1 cellular context compared by ENCODE assay signal in genomic region chr19:7919681-7920519, GRCh38.
TF ChIP-seq lines count a peak whose summit lies in the region.

TSS of gene SNAPC2 (plus strand) at chr19:7920338. CDS start at chr19:7920367, 29 bp downstream.

TF ChIP-seq in HepG2, 621 proteins besides CTCF, POLR2A, EP300 and RAD21 (continued from another document and continues in another):
- TF ChIP-seq, protein P1, sequence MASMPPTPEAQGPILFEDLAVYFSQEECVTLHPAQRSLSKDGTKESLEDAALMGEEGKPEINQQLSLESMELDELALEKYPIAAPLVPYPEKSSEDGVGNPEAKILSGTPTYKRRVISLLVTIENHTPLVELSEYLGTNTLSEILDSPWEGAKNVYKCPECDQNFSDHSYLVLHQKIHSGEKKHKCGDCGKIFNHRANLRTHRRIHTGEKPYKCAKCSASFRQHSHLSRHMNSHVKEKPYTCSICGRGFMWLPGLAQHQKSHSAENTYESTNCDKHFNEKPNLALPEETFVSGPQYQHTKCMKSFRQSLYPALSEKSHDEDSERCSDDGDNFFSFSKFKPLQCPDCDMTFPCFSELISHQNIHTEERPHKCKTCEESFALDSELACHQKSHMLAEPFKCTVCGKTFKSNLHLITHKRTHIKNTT (CRISPR knock-in tag; IDR thresholded peaks at IDR 0.05), result no peak
- TF ChIP-seq SALL2 (CRISPR knock-in tag; IDR thresholded peaks at IDR 0.05) (peak; percentile 81; the same call in 1 of the 2 replicates), ZNF33A (CRISPR knock-in tag; IDR thresholded peaks at IDR 0.05; ENCODE audit: borderline replicate concordance) (0 out of 2 replicates have a peak, but pooled peaks have one; percentile 66), ZNF180 (CRISPR knock-in tag; IDR thresholded peaks at IDR 0.05; ENCODE audit: borderline replicate concordance, low read depth) (no peak), ZNF598 (CRISPR knock-in tag; IDR thresholded peaks at IDR 0.05; ENCODE audit: borderline replicate concordance) (no peak), SETDB1 (CRISPR knock-in tag; IDR thresholded peaks at IDR 0.05; ENCODE audit: borderline replicate concordance) (no peak), PCBP1 (IDR thresholded peaks at IDR 0.05; ENCODE audit: borderline replicate concordance, low read depth, low read length) (0 out of 2 replicates have a peak, but pooled peaks have one; percentile 26), ZNF572 (CRISPR knock-in tag; IDR thresholded peaks at IDR 0.05) (peak; percentile 51; the same call in 1 of the 2 replicates), ZNF766 (CRISPR knock-in tag; IDR thresholded peaks at IDR 0.05; ENCODE audit: borderline replicate concordance) (peak; percentile 85; the same call in 1 of the 2 replicates), NFYB (CRISPR knock-in tag; IDR thresholded peaks at IDR 0.05) (peak; percentile 43), HCFC1 (IDR thresholded peaks at IDR 0.05; ENCODE audit: low read depth, low read length) (peak; percentile 37; the same call in 1 of the 2 replicates), ASH2L (IDR thresholded peaks at IDR 0.05; ENCODE audit: insufficient read length, low read depth, low read length) (peak; percentile 62), ZNF576 (CRISPR knock-in tag; IDR thresholded peaks at IDR 0.05) (no peak), ZNF3 (CRISPR knock-in tag; IDR thresholded peaks at IDR 0.05) (no peak), KDM6A (CRISPR knock-in tag; IDR thresholded peaks at IDR 0.05; ENCODE audit: low read depth) (no peak), ZXDC (CRISPR knock-in tag; IDR thresholded peaks at IDR 0.05) (no peak), ZKSCAN5 (CRISPR knock-in tag; IDR thresholded peaks at IDR 0.05) (no peak), GMEB2 (CRISPR knock-in tag; IDR thresholded peaks at IDR 0.05; ENCODE audit: low read depth) (no peak), MAFF (IDR thresholded peaks at IDR 0.05; ENCODE audit: low read depth, low read length) (no peak), ZNF224 (CRISPR knock-in tag; IDR thresholded peaks at IDR 0.05) (no peak), ZFP36L1 (CRISPR knock-in tag; IDR thresholded peaks at IDR 0.05) (peak; percentile 55; the same call in 1 of the 2 replicates), ZBTB20 (CRISPR knock-in tag; IDR thresholded peaks at IDR 0.05; ENCODE audit: borderline replicate concordance, low read depth) (no peak), SNAPC2 (CRISPR knock-in tag; IDR thresholded peaks at IDR 0.05) (0 out of 2 replicates have a peak, but pooled peaks have one; percentile 48), UBTF (CRISPR knock-in tag; IDR thresholded peaks at IDR 0.05) (no peak; the same call in 1 of the 2 replicates), MYNN (CRISPR knock-in tag; IDR thresholded peaks at IDR 0.05; ENCODE audit: low read depth) (no peak), ZNF672 (CRISPR knock-in tag; IDR thresholded peaks at IDR 0.05) (no peak), ELF4 (CRISPR knock-in tag; IDR thresholded peaks at IDR 0.05; ENCODE audit: borderline replicate concordance) (peak; percentile 41; the same call in 1 of the 2 replicates)
- TF ChIP-seq, protein P2, sequence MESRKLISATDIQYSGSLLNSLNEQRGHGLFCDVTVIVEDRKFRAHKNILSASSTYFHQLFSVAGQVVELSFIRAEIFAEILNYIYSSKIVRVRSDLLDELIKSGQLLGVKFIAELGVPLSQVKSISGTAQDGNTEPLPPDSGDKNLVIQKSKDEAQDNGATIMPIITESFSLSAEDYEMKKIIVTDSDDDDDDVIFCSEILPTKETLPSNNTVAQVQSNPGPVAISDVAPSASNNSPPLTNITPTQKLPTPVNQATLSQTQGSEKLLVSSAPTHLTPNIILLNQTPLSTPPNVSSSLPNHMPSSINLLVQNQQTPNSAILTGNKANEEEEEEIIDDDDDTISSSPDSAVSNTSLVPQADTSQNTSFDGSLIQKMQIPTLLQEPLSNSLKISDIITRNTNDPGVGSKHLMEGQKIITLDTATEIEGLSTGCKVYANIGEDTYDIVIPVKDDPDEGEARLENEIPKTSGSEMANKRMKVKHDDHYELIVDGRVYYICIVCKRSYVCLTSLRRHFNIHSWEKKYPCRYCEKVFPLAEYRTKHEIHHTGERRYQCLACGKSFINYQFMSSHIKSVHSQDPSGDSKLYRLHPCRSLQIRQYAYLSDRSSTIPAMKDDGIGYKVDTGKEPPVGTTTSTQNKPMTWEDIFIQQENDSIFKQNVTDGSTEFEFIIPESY (CRISPR knock-in tag; IDR thresholded peaks at IDR 0.05), result peak; percentile 27; the same call in 1 of the 2 replicates
- TF ChIP-seq, protein P3, sequence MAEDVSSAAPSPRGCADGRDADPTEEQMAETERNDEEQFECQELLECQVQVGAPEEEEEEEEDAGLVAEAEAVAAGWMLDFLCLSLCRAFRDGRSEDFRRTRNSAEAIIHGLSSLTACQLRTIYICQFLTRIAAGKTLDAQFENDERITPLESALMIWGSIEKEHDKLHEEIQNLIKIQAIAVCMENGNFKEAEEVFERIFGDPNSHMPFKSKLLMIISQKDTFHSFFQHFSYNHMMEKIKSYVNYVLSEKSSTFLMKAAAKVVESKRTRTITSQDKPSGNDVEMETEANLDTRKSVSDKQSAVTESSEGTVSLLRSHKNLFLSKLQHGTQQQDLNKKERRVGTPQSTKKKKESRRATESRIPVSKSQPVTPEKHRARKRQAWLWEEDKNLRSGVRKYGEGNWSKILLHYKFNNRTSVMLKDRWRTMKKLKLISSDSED (CRISPR knock-in tag; IDR thresholded peaks at IDR 0.05), result no peak
- TF ChIP-seq, protein P4, sequence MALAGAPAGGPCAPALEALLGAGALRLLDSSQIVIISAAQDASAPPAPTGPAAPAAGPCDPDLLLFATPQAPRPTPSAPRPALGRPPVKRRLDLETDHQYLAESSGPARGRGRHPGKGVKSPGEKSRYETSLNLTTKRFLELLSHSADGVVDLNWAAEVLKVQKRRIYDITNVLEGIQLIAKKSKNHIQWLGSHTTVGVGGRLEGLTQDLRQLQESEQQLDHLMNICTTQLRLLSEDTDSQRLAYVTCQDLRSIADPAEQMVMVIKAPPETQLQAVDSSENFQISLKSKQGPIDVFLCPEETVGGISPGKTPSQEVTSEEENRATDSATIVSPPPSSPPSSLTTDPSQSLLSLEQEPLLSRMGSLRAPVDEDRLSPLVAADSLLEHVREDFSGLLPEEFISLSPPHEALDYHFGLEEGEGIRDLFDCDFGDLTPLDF (CRISPR knock-in tag; IDR thresholded peaks at IDR 0.05), result 0 out of 2 replicates have a peak, but pooled peaks have one; percentile 32
- TF ChIP-seq, protein P5, sequence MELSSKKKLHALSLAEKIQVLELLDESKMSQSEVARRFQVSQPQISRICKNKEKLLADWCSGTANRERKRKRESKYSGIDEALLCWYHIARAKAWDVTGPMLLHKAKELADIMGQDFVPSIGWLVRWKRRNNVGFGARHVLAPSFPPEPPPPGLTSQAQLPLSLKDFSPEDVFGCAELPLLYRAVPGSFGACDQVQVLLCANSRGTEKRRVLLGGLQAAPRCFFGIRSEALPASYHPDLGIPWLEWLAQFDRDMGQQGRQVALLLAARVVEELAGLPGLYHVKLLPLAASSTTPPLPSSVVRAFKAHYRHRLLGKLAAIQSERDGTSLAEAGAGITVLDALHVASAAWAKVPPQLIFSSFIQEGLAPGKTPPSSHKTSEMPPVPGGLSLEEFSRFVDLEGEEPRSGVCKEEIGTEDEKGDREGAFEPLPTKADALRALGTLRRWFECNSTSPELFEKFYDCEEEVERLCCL (CRISPR knock-in tag; IDR thresholded peaks at IDR 0.05; ENCODE audit: borderline replicate concordance), result 0 out of 2 replicates have a peak, but pooled peaks have one; percentile 52
- TF ChIP-seq, protein P6, sequence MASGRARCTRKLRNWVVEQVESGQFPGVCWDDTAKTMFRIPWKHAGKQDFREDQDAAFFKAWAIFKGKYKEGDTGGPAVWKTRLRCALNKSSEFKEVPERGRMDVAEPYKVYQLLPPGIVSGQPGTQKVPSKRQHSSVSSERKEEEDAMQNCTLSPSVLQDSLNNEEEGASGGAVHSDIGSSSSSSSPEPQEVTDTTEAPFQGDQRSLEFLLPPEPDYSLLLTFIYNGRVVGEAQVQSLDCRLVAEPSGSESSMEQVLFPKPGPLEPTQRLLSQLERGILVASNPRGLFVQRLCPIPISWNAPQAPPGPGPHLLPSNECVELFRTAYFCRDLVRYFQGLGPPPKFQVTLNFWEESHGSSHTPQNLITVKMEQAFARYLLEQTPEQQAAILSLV (CRISPR knock-in tag; IDR thresholded peaks at IDR 0.05; ENCODE audit: borderline replicate concordance), result peak; percentile 78; the same call in 1 of the 2 replicates
- TF ChIP-seq, protein P7, sequence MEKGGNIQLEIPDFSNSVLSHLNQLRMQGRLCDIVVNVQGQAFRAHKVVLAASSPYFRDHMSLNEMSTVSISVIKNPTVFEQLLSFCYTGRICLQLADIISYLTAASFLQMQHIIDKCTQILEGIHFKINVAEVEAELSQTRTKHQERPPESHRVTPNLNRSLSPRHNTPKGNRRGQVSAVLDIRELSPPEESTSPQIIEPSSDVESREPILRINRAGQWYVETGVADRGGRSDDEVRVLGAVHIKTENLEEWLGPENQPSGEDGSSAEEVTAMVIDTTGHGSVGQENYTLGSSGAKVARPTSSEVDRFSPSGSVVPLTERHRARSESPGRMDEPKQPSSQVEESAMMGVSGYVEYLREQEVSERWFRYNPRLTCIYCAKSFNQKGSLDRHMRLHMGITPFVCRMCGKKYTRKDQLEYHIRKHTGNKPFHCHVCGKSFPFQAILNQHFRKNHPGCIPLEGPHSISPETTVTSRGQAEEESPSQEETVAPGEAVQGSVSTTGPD (CRISPR knock-in tag; IDR thresholded peaks at IDR 0.05), result no peak
- TF ChIP-seq, protein P8, sequence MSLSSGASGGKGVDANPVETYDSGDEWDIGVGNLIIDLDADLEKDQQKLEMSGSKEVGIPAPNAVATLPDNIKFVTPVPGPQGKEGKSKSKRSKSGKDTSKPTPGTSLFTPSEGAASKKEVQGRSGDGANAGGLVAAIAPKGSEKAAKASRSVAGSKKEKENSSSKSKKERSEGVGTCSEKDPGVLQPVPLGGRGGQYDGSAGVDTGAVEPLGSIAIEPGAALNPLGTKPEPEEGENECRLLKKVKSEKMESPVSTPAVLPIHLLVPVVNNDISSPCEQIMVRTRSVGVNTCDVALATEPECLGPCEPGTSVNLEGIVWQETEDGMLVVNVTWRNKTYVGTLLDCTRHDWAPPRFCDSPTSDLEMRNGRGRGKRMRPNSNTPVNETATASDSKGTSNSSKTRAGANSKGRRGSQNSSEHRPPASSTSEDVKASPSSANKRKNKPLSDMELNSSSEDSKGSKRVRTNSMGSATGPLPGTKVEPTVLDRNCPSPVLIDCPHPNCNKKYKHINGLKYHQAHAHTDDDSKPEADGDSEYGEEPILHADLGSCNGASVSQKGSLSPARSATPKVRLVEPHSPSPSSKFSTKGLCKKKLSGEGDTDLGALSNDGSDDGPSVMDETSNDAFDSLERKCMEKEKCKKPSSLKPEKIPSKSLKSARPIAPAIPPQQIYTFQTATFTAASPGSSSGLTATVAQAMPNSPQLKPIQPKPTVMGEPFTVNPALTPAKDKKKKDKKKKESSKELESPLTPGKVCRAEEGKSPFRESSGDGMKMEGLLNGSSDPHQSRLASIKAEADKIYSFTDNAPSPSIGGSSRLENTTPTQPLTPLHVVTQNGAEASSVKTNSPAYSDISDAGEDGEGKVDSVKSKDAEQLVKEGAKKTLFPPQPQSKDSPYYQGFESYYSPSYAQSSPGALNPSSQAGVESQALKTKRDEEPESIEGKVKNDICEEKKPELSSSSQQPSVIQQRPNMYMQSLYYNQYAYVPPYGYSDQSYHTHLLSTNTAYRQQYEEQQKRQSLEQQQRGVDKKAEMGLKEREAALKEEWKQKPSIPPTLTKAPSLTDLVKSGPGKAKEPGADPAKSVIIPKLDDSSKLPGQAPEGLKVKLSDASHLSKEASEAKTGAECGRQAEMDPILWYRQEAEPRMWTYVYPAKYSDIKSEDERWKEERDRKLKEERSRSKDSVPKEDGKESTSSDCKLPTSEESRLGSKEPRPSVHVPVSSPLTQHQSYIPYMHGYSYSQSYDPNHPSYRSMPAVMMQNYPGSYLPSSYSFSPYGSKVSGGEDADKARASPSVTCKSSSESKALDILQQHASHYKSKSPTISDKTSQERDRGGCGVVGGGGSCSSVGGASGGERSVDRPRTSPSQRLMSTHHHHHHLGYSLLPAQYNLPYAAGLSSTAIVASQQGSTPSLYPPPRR (CRISPR knock-in tag; IDR thresholded peaks at IDR 0.05; ENCODE audit: borderline replicate concordance), result peak; percentile 53; the same call in 1 of the 2 replicates
